ENCODE assay signal across 7 cellular contexts in genomic region chr6:34540841-34541240, GRCh38. TPM values are rescaled to one million over a fixed set of nuclear protein-coding genes. Genes with fewer than 3 reads are reported as not detected.
"Had no signal": no experiment of that assay in that cellular context is flagged by ENCODE, and none has a peak within 500 bp of the region (broad histone marks: within the 10 kb centered on the region; RNA-seq: fewer than 3 reads in every experiment).

No MANE protein-coding gene starts in this region.

- H3K27ac ChIP-seq: GM23248 had no signal

- H3K9ac ChIP-seq: GM23248 had no signal

- H3K36me3 ChIP-seq: HAP-1 had no signal

- H2AFZ ChIP-seq: GM23248 had no signal

- H3K4me3 ChIP-seq: GM23248, HAP-1, K562 had no signal

- DNase-seq: GM23248, GOT3, H7, IMR-90, KG1 had no signal

- H3K4me1 ChIP-seq: HAP-1 had no signal

- H3K9me3 ChIP-seq: HAP-1 had no signal

RNA-seq across cellular contexts. Expression of gene SPDEF, which starts 15.3 kb away (rescaled TPM):
- polyA plus RNA-seq: GM23248 had no signal
